8 cellular contexts compared by ENCODE assay signal in genomic region chr9:129624168-129624759, GRCh38. TPM values are rescaled to one million over a fixed set of nuclear protein-coding genes. Genes with fewer than 3 reads are reported as not detected.
DNase-seq lines count a peak whose midpoint lies in the region; ATAC-seq and TF ChIP-seq lines count a peak whose summit lies in the region.

No MANE protein-coding gene starts in this region.

- TF ChIP-seq POLR2A in tibial nerve (IDR thresholded peaks at IDR 0.05), result no peak

- peaks cover 18% of the 10 kb centered on the region for H3K4me1 ChIP-seq in cardiac muscle cell (ENCODE audit: low read depth)
- peaks cover 0 to 61% (median 33%) of the 10 kb centered on the region in 4 donors for H3K4me1 ChIP-seq in tibial nerve

- H3K27me3 ChIP-seq in cardiac muscle cell, result peaks cover 10% of the 10 kb centered on the region
- H3K27me3 ChIP-seq in dorsolateral prefrontal cortex, result no peaks in the 10 kb centered on the region
- peaks cover 0 to 4% of the 10 kb centered on the region in 2 donors for H3K27me3 ChIP-seq in tibial nerve

- no peak for TF ChIP-seq EP300 in tibial nerve (IDR thresholded peaks at IDR 0.05)

- H3K27ac ChIP-seq in cardiac muscle cell, result no peak overlapping the region
- H3K27ac ChIP-seq in dorsolateral prefrontal cortex, result peak overlapping the region in 24 of 59 donors; percentile 1 to 94 (median 57)
- H3K27ac ChIP-seq in tibial nerve, result peak overlapping the region in 1 of 4 donors; percentile 6

- TF ChIP-seq CTCF in cardiac muscle cell (IDR thresholded peaks at IDR 0.05; ENCODE audit: low read depth, low read length), result peak; percentile 81
- peak; percentile 48 to 84 (median 72) for TF ChIP-seq CTCF in dorsolateral prefrontal cortex (IDR thresholded peaks at IDR 0.05 in 54 of 56, conservative IDR thresholded peaks at IDR 0.05 in 2 of 56; ENCODE audit: low read depth in 1 of 56, partially characterized antibody in 56 of 56)
- peak; percentile 69 for TF ChIP-seq CTCF in nephron progenitor cell (IDR thresholded peaks at IDR 0.05)
- TF ChIP-seq CTCF in tibial nerve (IDR thresholded peaks at IDR 0.05), result peak; percentile 63 to 73 (median 66)

- H3K36me3 Mint-ChIP-seq in nephron progenitor cell (ENCODE audit: low read depth), result peaks cover 8% of the 10 kb centered on the region

- peaks cover 21% of the 10 kb centered on the region for H3K27me3 Mint-ChIP-seq in nephron progenitor cell (ENCODE audit: low read depth, poor library complexity)

- H3K4me3 Mint-ChIP-seq in nephron progenitor cell, result peak overlapping the region; percentile 73

- intact Hi-C loops in Right ventricle myocardium inferior (cut with DNase I), result no loop called here
- intact Hi-C loops in dorsolateral prefrontal cortex (cut with DNase I), result no loop called here

- no peaks in the 10 kb centered on the region for H3K9me3 Mint-ChIP-seq in nephron progenitor cell

- peak; percentile 59 to 76 for DNase-seq in cardiac muscle cell (ENCODE audit: low read depth in 1 of 2, low spot score in 1 of 2)
- DNase-seq in Right ventricle myocardium inferior (ENCODE audit: missing footprints), result no peak
- DNase-seq in NCI-H526 treated with DMSO at 0.1 percent for 48 hours (lab: John Stamatoyannopoulos, UW), result peak; percentile 12
- peak; percentile 49 to 57 for DNase-seq in activated CD4-positive, alpha-beta T cell treated with anti-CD3 and anti-CD28 coated beads, Interleukin-2, amount 50 U/mL, for 24 hours (ENCODE audit: low read depth in 1 of 2, low spot score in 1 of 2)
- peak in 4 of 10 donors; percentile 58 to 70 (median 65) for DNase-seq in dorsolateral prefrontal cortex
- DNase-seq in nephron progenitor cell, result peak; percentile 83
- peak; percentile 46 to 68 for DNase-seq in tibial nerve (ENCODE audit: low spot score in 2 of 2)

- H3K9me3 ChIP-seq in cardiac muscle cell (ENCODE audit: low read depth), result no peaks in the 10 kb centered on the region
- no peaks in the 10 kb centered on the region for H3K9me3 ChIP-seq in tibial nerve

- 44 to 45% methylated on average over 12 of the region's 12 CpGs for WGBS in tibial nerve, 2 donors

- no peaks in the 10 kb centered on the region for H3K36me3 ChIP-seq in cardiac muscle cell
- H3K36me3 ChIP-seq in tibial nerve, result no peaks in the 10 kb centered on the region

- ATAC-seq in Right ventricle myocardium inferior (no peak), GM21529 (IDR thresholded peaks at IDR 0.05; ENCODE audit: unreplicated experiment) (no peak)

- no peak overlapping the region for H3K4me3 ChIP-seq in cardiac muscle cell
- peak overlapping the region in 2 of 59 donors; percentile 88 to 90 for H3K4me3 ChIP-seq in dorsolateral prefrontal cortex
- H3K4me3 ChIP-seq in tibial nerve, result no peak overlapping the region

- H3K27ac Mint-ChIP-seq in nephron progenitor cell, result no peak overlapping the region

- H3K4me1 Mint-ChIP-seq in nephron progenitor cell, result peaks cover 44% of the 10 kb centered on the region

RNA-seq across cellular contexts. Expression of gene NTMT1, which starts 1.7 kb away (rescaled TPM):
- total RNA-seq in cardiac muscle cell, result 35.2 and 36.1 TPM in 2 replicates
- polyA plus RNA-seq in cardiac muscle cell, result 77.6 and 86.0 TPM in 2 replicates
- total RNA-seq in Right ventricle myocardium inferior, result 72.1 TPM
- 10 to 100 TPM; 22.2 to 45.4 (median 32.9) TPM for total RNA-seq in dorsolateral prefrontal cortex
- total RNA-seq in tibial nerve, result 10 to 100 TPM; 23.9 to 30.6 (median 27.5) TPM

RNA-seq across cellular contexts. Expression of gene C9orf50, which starts 3.4 kb away (rescaled TPM):
- total RNA-seq in cardiac muscle cell, result 1.8 and 2.5 TPM in 2 replicates
- polyA plus RNA-seq in cardiac muscle cell, result 2.9 and 4.3 TPM in 2 replicates
- not detected for total RNA-seq in Right ventricle myocardium inferior
- 1 to 10 TPM in 55 of 120 experiments, under 1 TPM in 47, not detected in 18; 0.18 to 3.1 (median 1.0) TPM for total RNA-seq in dorsolateral prefrontal cortex
- 1 to 10 TPM in 3 of 4 donors, under 1 TPM in 1; 0.90 to 1.7 (median 1.3) TPM for total RNA-seq in tibial nerve

RNA-seq across cellular contexts. Expression of gene ASB6, which starts 17.7 kb away (rescaled TPM):
- total RNA-seq in cardiac muscle cell, result 23.9 and 24.0 TPM in 2 replicates
- polyA plus RNA-seq in cardiac muscle cell, result 15.0 and 25.2 TPM in 2 replicates
- 9.3 TPM for total RNA-seq in Right ventricle myocardium inferior
- 10 to 100 TPM; 20.5 to 43.2 (median 32.5) TPM for total RNA-seq in dorsolateral prefrontal cortex
- total RNA-seq in tibial nerve, result 10 to 100 TPM; 14.9 to 25.5 (median 22.4) TPM

RNA-seq across cellular contexts. Expression of gene PRRX2, which starts 41.2 kb away (rescaled TPM):
- total RNA-seq in cardiac muscle cell (1.6 and 10.2 TPM in 2 replicates), Right ventricle myocardium inferior (0.54 TPM), dorsolateral prefrontal cortex (1 to 10 TPM in 4 of 120 experiments, under 1 TPM in 37, not detected in 79; 0.33 to 1.6 (median 0.47) TPM), tibial nerve (10 to 100 TPM in 3 of 4 donors, 1 to 10 TPM in 1; 9.6 to 32.1 (median 14.9) TPM)
- polyA plus RNA-seq in cardiac muscle cell, result 3.0 and 9.5 TPM in 2 replicates
